ENCODE assay signal across 21 cellular contexts in the genomic region with DNA sequence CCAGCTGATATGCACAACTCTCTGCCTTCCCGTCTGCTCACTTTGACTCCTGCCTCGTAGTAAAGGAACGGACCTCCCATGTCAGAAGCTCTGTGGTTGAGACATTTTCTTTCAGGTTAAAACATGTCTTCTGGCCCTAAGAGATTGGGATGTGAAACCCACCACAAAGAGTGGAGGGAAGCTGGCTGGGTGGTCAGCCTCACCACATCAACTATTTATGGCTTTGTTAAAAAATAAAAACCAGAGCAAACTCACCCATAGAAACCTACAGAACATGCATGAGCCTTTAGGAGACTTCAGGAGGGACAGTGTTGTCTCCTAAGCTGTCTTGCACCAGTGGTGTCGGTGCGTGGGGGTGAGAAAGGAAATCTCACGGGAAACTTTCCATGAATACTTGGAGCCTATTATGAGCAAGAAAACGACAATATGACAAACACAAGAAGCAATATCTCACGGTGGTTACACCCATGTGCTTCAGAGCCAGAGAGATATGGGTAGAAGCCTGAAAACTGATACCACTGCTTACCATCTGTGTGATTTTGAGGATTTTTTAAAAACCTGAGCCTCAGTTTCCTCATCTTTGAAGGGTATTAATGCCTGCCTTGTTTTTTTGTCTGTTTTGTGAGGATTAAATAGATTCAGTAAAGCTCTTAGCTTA.
DNase-seq lines count a peak whose midpoint lies in the region; ATAC-seq and TF ChIP-seq lines count a peak whose summit lies in the region.
"Had no signal": no experiment of that assay in that cellular context is flagged by ENCODE, and none has a peak within 500 bp of the region (broad histone marks: within the 10 kb centered on the region; RNA-seq: fewer than 3 reads in every experiment).

No MANE protein-coding gene starts in this region.

- H3K9me3 ChIP-seq in BLaER1 treated with 17β-estradiol and CSF1 and Interleukin-3, amounts not matched to agents 10 nM and 100 nM (replicated peaks in 1 of 11), result peaks cover 5 to 14% (median 11%) of the 10 kb centered on the region in 11 experiments; a peak in 20 of 22 replicates
- H3K9me3 ChIP-seq: gastrocnemius medialis, pancreas had no signal

- no peak overlapping the region for H3K9ac ChIP-seq in BLaER1 treated with 17β-estradiol and CSF1 and Interleukin-3, amounts not matched to agents 10 nM and 100 nM

- H3K36me3 ChIP-seq in BLaER1 treated with 17β-estradiol and CSF1 and Interleukin-3, amounts not matched to agents 10 nM and 100 nM, result no peaks in the 10 kb centered on the region
- H3K36me3 ChIP-seq: cardiac muscle cell, gastrocnemius medialis, left ventricle myocardium inferior, pancreas, suprapubic skin had no signal

- H3K4me1 ChIP-seq in BLaER1 treated with 17β-estradiol and CSF1 and Interleukin-3, amounts not matched to agents 10 nM and 100 nM, result peaks cover 0 to 18% (median 12%) of the 10 kb centered on the region in 10 experiments; a peak in 18 of 20 replicates
- H3K4me1 ChIP-seq: gastrocnemius medialis, left ventricle myocardium inferior, pancreas, suprapubic skin had no signal

- H3K4me2 ChIP-seq in BLaER1 treated with 17β-estradiol and CSF1 and Interleukin-3, amounts not matched to agents 10 nM and 100 nM, result peak overlapping the region; percentile 12 to 55 (median 36); a peak in 18 of 22 replicates
- H3K4me2 ChIP-seq: smooth muscle cell had no signal

- in situ Hi-C loops in GM13976 (cut with MboI; ENCODE audit: low sequenced_read_pairs, unreplicated experiment), result no loop called here

- H3K27me3 ChIP-seq in BLaER1 treated with 17β-estradiol and CSF1 and Interleukin-3, amounts not matched to agents 10 nM and 100 nM, result no peaks in the 10 kb centered on the region
- H3K27me3 ChIP-seq: cardiac muscle cell, pancreas had no signal

- H3K27ac ChIP-seq in BLaER1 treated with 17β-estradiol and CSF1 and Interleukin-3, amounts not matched to agents 10 nM and 100 nM, result no peak overlapping the region
- H3K27ac ChIP-seq: cardiac muscle cell, gastrocnemius medialis, left ventricle myocardium inferior, pancreas, suprapubic skin, VCaP had no signal

- DNase-seq in GM13976 (ENCODE audit: low spot score) (peak; percentile 26), MV-4-11 (lab: John Stamatoyannopoulos, UW) (peak; percentile 84), SHP77 treated with DMSO at 0.1 percent for 48 hours (lab: John Stamatoyannopoulos, UW) (no peak)
- no peak for DNase-seq in stimulated activated CD4-positive, alpha-beta T cell treated with anti-CD3 and anti-CD28 coated beads, Interleukin-4, amount 100 ng/mL, for 1 hour
- no peak for DNase-seq in activated naive CD4-positive, alpha-beta T cell (lab: John Stamatoyannopoulos, UW)
- DNase-seq: activated CD4-positive, alpha-beta T cell treated with anti-CD3 and anti-CD28 coated beads, Interleukin-2, amount 10 ng/mL, durations not matched to agents 24 days and 14 days; anterior cingulate cortex; gastrocnemius medialis; KG1; left ventricle myocardium inferior; NCI-H1694 treated with DMSO at 0.1 percent for 48 hours; NCI-H526; pancreas had no signal

- no peak for TF ChIP-seq CTCF in GM13976 (IDR thresholded peaks at IDR 0.05; ENCODE audit: borderline replicate concordance, control extremely low read depth, extremely low read depth, insufficient read depth, missing control alignments)

- peak; percentile 42 for ATAC-seq in GM21723 (IDR thresholded peaks at IDR 0.05; ENCODE audit: unreplicated experiment)
- ATAC-seq: activated naive CD4-positive, alpha-beta T cell treated with anti-CD3 and anti-CD28 coated beads, Interleukin-2, amount 50 U/mL, for 72 hours; gastrocnemius medialis; pancreas; stimulated activated effector memory CD8-positive, alpha-beta T cell treated with anti-CD3 and anti-CD28 coated beads, Interleukin-12 subunit alpha, Interleukin-12 subunit beta, amount 100 ng/mL, for 72 hours had no signal

- no peak overlapping the region for H3K4me3 ChIP-seq in BLaER1 treated with 17β-estradiol and CSF1 and Interleukin-3, amounts not matched to agents 10 nM and 100 nM
- H3K4me3 ChIP-seq: cardiac muscle cell, gastrocnemius medialis, left ventricle myocardium inferior, pancreas, smooth muscle cell, suprapubic skin had no signal

- H4K20me1 ChIP-seq in BLaER1 treated with 17β-estradiol and CSF1 and Interleukin-3, amounts not matched to agents 10 nM and 100 nM, result no peaks in the 10 kb centered on the region

Comparison
In these comparisons a context has a peak if more than half of its experiments do, and no peak if none do; other contexts are left out.
1. DNase-seq: peak in GM13976 (single experiment) and MV-4-11 (single experiment); none in stimulated activated CD4-positive, alpha-beta T cell treated with anti-CD3 and anti-CD28 coated beads, Interleukin-4, amount 100 ng/mL, for 1 hour (single experiment), SHP77 treated with DMSO at 0.1 percent for 48 hours (single experiment) and activated naive CD4-positive, alpha-beta T cell (0 of 4).